ENCODE assay signal across 9 cellular contexts in the genomic region with DNA sequence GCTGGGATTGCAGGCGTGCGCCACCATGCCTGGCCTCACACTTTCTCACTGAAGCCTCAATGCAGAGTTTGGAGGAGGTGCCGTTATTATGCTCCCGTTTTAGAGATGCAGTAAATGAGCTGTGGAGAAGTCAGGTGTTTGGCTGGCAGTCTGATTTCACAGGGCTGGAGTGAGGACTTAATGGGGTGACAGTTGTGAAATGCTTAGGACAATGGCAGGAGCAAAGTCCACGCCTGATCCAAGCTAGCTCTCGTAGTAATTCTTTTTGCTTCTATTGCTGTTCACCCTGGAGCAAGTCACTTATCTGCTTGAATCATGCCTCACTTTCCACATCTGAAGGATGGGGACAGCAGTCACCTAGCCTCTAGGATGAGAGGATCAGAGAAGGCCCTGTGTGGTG. TPM values are rescaled to one million over a fixed set of nuclear protein-coding genes. Genes with fewer than 3 reads are reported as not detected.
"Had no signal": no experiment of that assay in that cellular context is flagged by ENCODE, and none has a peak within 500 bp of the region (broad histone marks: within the 10 kb centered on the region; RNA-seq: fewer than 3 reads in every experiment).

No MANE protein-coding gene starts in this region.

- H3K27ac Mint-ChIP-seq: HFFc6 had no signal

- H3K9me3 ChIP-seq: HAP-1 had no signal

- H3K4me3 Mint-ChIP-seq: HFFc6 had no signal

- H3K9ac ChIP-seq: GM23248 had no signal

- DNase-seq: GM23248, GOT3, H7, HFFc6, IMR-90 had no signal

- H3K27ac ChIP-seq: GM23248, HL-60 had no signal

- H3K9me3 Mint-ChIP-seq: HFFc6 had no signal

- ATAC-seq: HCT116, K562 had no signal

- H3K4me3 ChIP-seq: GM23248, HAP-1, K562 had no signal

- H3K4me1 ChIP-seq: HAP-1 had no signal

- H3K36me3 ChIP-seq: HAP-1 had no signal

- H2AFZ ChIP-seq: GM23248 had no signal

- FAIRE-seq: K562 had no signal

RNA-seq across cellular contexts. Expression of a gene that starts 21.8 kb away (rescaled TPM):
- total RNA-seq: GM23248, HFFc6, IMR-90, K562 had no signal
- polyA plus RNA-seq: GM23248, IMR-90, K562 had no signal
